In the genomic region with DNA sequence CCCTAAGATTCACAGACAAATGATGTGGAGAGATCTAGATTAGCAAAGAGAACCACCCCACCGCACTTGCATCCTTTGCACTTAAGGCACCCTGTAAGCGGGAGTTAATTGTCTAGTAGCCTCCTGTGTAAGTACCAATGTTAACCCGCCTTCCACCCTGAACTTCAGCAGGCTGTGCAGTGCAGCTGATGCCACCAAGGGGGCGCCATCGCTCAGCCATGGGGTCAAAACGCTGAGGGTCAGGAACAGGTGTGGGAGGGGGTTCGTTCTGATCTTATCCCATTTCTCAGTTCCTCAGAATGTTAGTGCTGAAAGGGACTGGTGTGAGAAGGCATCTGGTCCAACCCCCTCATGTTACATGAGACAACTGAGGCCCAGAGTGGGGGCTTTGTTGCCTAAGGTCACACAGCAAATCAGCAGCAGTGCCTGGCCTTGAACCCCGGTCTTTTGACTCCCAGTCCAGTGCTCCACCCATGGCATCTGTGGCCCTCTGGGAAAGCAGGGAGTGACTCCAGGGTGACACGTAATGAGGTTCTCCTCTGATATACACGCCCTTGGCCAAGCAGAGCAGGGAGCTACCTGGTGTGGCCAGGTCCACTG, we compare ENCODE assay signal across 14 cellular contexts. TPM values are rescaled to one million over a fixed set of nuclear protein-coding genes. Genes with fewer than 3 reads are reported as not detected.
DNase-seq lines count a peak whose midpoint lies in the region; ATAC-seq, FAIRE-seq and TF ChIP-seq lines count a peak whose summit lies in the region.
"Had no signal": no experiment of that assay in that cellular context is flagged by ENCODE, and none has a peak within 500 bp of the region (broad histone marks: within the 10 kb centered on the region; RNA-seq: fewer than 3 reads in every experiment).

No MANE protein-coding gene starts in this region.

- no peak overlapping the region for H2AFZ ChIP-seq in DND-41 (ENCODE audit: low read depth, low read length)
- H2AFZ ChIP-seq in PC-9 = no peak overlapping the region

- FAIRE-seq in D721Med (lab: Jason Lieb, UNC) = no peak
- FAIRE-seq in GM19239 (lab: Jason Lieb, UNC) = no peak

- POLR2A ChIA-PET in AG04450 (lab: Yijun Ruan, JAX) (no interaction called here), PC-9 (lab: Charles Lee; ENCODE audit: unreplicated experiment) (no interaction called here)

- H3K27ac ChIP-seq in AG04450 (ENCODE audit: low read depth, low read length) (no peak overlapping the region), DND-41 (ENCODE audit: low read length) (no peak overlapping the region), PC-9 (no peak overlapping the region), left lung (no peak overlapping the region)
- H3K27ac ChIP-seq: adrenal gland had no signal

- H3K9me3 ChIP-seq in AG04450 (ENCODE audit: control insufficient read depth, insufficient read depth, low read length) (no peaks in the 10 kb centered on the region; the same call in 1 of the 2 replicates), DND-41 (ENCODE audit: insufficient read depth, low read length, severe bottlenecking) (no peaks in the 10 kb centered on the region), PC-9 (ENCODE audit: insufficient read depth, low read depth) (no peaks in the 10 kb centered on the region), left lung (no peaks in the 10 kb centered on the region)
- H3K9me3 ChIP-seq: adrenal gland had no signal

- no TSS peak for BruUV-seq in PC-9 (replicated peaks; lab: Mats Ljungman, UMichigan)

- no peaks in the 10 kb centered on the region for H3K9me3 Mint-ChIP-seq in glutamatergic neuron (ENCODE audit: unreplicated experiment)
- H3K9me3 Mint-ChIP-seq: naive B cell had no signal

- DNase-seq in AG04450 (ENCODE audit: low read depth, low spot score) = no peak
- DNase-seq in DND-41 = peak; percentile 26
- DNase-seq in PC-9 = no peak
- no peak for DNase-seq in glutamatergic neuron
- DNase-seq in left lung = no peak
- no peak for DNase-seq in NCI-H187 (lab: John Stamatoyannopoulos, UW)
- DNase-seq in D721Med (ENCODE audit: insufficient read length, low spot score) = no peak
- no peak for DNase-seq in GM19239 (ENCODE audit: insufficient read length, low spot score)
- DNase-seq: adrenal gland; effector CD8-positive, alpha-beta T cell; naive B cell; NCI-H1105 treated with DMSO at 0.1 percent for 48 hours; SW 1271 had no signal

- H3K9me2 ChIP-seq in PC-9 (ENCODE audit: insufficient read depth) = no peaks in the 10 kb centered on the region

- H3K36me3 Mint-ChIP-seq in glutamatergic neuron (ENCODE audit: unreplicated experiment) = peaks cover 7% of the 10 kb centered on the region

- intact Hi-C loops in PC-9 (cut with micrococcal nuclease; ENCODE audit: unreplicated experiment) (loop anchor here (10.0 kb wide), 1 partner anchor 642 kb away; no protein-coding TSS in a partner anchor), left lung (cut with DNase I) (loop anchor here in 1 of 2 donors (10.0 kb wide), 1 partner anchor 392 kb away; no protein-coding TSS in a partner anchor)

- H3K27me3 Mint-ChIP-seq in glutamatergic neuron (ENCODE audit: unreplicated experiment) = no peaks in the 10 kb centered on the region
- H3K27me3 Mint-ChIP-seq: naive B cell had no signal

- peaks cover 96% of the 10 kb centered on the region for H3K36me3 ChIP-seq in DND-41 (ENCODE audit: insufficient read depth, low read length)
- no peaks in the 10 kb centered on the region for H3K36me3 ChIP-seq in PC-9 (ENCODE audit: low read depth)
- peaks cover 0 to 71% of the 10 kb centered on the region in 2 donors for H3K36me3 ChIP-seq in left lung

- no peak overlapping the region for H3K9ac ChIP-seq in DND-41 (ENCODE audit: low read depth, low read length)

- TF ChIP-seq CTCF in AG04450 (IDR thresholded peaks at IDR 0.05; ENCODE audit: low read depth, low read length) = 0 out of 2 replicates have a peak, but pooled peaks have one; percentile 19
- TF ChIP-seq CTCF in DND-41 (IDR thresholded peaks at IDR 0.05; ENCODE audit: borderline replicate concordance, extremely low read depth, low read length, poor library complexity, severe bottlenecking) = peak; percentile 71
- peak; percentile 35; the same call in 1 of the 2 replicates for TF ChIP-seq CTCF in PC-9 (conservative IDR thresholded peaks at IDR 0.05)
- peak; percentile 25 for TF ChIP-seq CTCF in glutamatergic neuron (IDR thresholded peaks at IDR 0.05; ENCODE audit: partially characterized antibody, unreplicated experiment)
- TF ChIP-seq CTCF in left lung (IDR thresholded peaks at IDR 0.05) = no peak
- no peak for TF ChIP-seq CTCF in D721Med (IDR thresholded peaks at IDR 0.05; ENCODE audit: insufficient read depth, missing control alignments)

- H3K4me1 Mint-ChIP-seq in glutamatergic neuron (ENCODE audit: low read depth, unreplicated experiment) = no peaks in the 10 kb centered on the region

- H3K4me3 ChIP-seq in AG04450 (ENCODE audit: low read depth, low read length) (no peak overlapping the region), DND-41 (ENCODE audit: low read depth in 1 of 2, low read length in 2 of 2) (no peak overlapping the region), PC-9 (no peak overlapping the region), left lung (no peak overlapping the region)
- H3K4me3 ChIP-seq: adrenal gland, smooth muscle cell had no signal

- CTCF ChIA-PET in AG04450 (lab: Charles Lee) = interaction anchor here (0.6 to 6.2 kb wide), 4 partner anchors 12 to 420 kb away, joined by 3 to 88 read pairs (median 4); partner anchors contain the start of gene LSM11
- CTCF ChIA-PET in PC-9 (lab: Charles Lee) = no interaction called here

- H3K4me3 Mint-ChIP-seq in glutamatergic neuron (ENCODE audit: unreplicated experiment) = no peak overlapping the region

- no peak overlapping the region for H3K27ac Mint-ChIP-seq in glutamatergic neuron (ENCODE audit: unreplicated experiment)

- H3K4me2 ChIP-seq in DND-41 (ENCODE audit: insufficient read depth, low read length) (no peak overlapping the region), PC-9 (no peak overlapping the region)
- H3K4me2 ChIP-seq: smooth muscle cell had no signal

- H3K79me2 ChIP-seq in DND-41 (ENCODE audit: insufficient read depth, low read length) (no peaks in the 10 kb centered on the region), PC-9 (ENCODE audit: low read depth) (no peaks in the 10 kb centered on the region)

- no peaks in the 10 kb centered on the region for H3F3A ChIP-seq in PC-9 (ENCODE audit: insufficient read depth, low read depth)

- peaks cover 3% of the 10 kb centered on the region for H3K27me3 ChIP-seq in AG04450 (ENCODE audit: control insufficient read depth, insufficient read depth, low read length)
- no peaks in the 10 kb centered on the region for H3K27me3 ChIP-seq in DND-41 (ENCODE audit: insufficient read depth, low read length, poor library complexity)
- H3K27me3 ChIP-seq in PC-9 (ENCODE audit: insufficient read depth, low read depth) = peaks cover 35% of the 10 kb centered on the region
- no peaks in the 10 kb centered on the region for H3K27me3 ChIP-seq in left lung
- H3K27me3 ChIP-seq: adrenal gland had no signal

- H4K20me1 ChIP-seq in DND-41 (ENCODE audit: insufficient read depth, low read length) (peaks cover 3% of the 10 kb centered on the region; the same call in 1 of the 2 replicates), PC-9 (ENCODE audit: insufficient read depth) (no peaks in the 10 kb centered on the region)

- ATAC-seq in DND-41 (ENCODE audit: insufficient read depth, low read depth) (peak; percentile 36; the same call in 1 of the 3 replicates), left lung (no peak)

- no peaks in the 10 kb centered on the region for H3K4me1 ChIP-seq in DND-41 (ENCODE audit: insufficient read depth, low read length)
- H3K4me1 ChIP-seq in PC-9 (replicated peaks; ENCODE audit: insufficient read depth) = no peaks in the 10 kb centered on the region
- peaks cover 0 to 4% of the 10 kb centered on the region in 2 donors for H3K4me1 ChIP-seq in left lung
- H3K4me1 ChIP-seq: adrenal gland had no signal

RNA-seq across cellular contexts. Expression of gene CYFIP2, which starts 57.3 kb away (rescaled TPM):
- 3.2 and 5.8 TPM in 2 replicates for polyA plus RNA-seq in AG04450 (2011; rRNA removed)
- polyA minus RNA-seq in AG04450 (2011; rRNA and poly(A)+ RNA removed) = 12.5 and 13.1 TPM in 2 replicates
- total RNA-seq in PC-9 (2021) (not detected in 2 replicates), glutamatergic neuron (ENCODE audit: unreplicated experiment) (120 TPM), left lung (10 to 100 TPM; 48.7 to 63.4 TPM)

Comparison
In these comparisons a context has a peak if more than half of its experiments do, and no peak if none do; other contexts are left out.
1. CTCF ChIP-seq: peak in AG04450 (single experiment), DND-41 (single experiment), PC-9 (single experiment) and glutamatergic neuron (single experiment); none in left lung (0 of 2) and D721Med (single experiment).
2. RNA of gene CYFIP2, which starts 57.3 kb away (total RNA-seq): 120 TPM in glutamatergic neuron (single experiment) and 48.7 to 63.4 TPM in left lung; not detected in PC-9; every median in the first group is over 10 times any median in the second.